1 cellular context compared by ENCODE assay signal in genomic region chr17:81957691-81958432, GRCh38.
TF ChIP-seq lines count a peak whose summit lies in the region.

No MANE protein-coding gene starts in this region.

TF ChIP-seq in HepG2, 621 proteins besides CTCF, POLR2A, EP300 and RAD21 (continues in another document):
- TF ChIP-seq RBFOX2 (IDR thresholded peaks at IDR 0.05; ENCODE audit: low read depth, low read length) = peak; percentile 57; the same call in 1 of the 2 replicates
- TF ChIP-seq FIP1L1 (IDR thresholded peaks at IDR 0.05; ENCODE audit: borderline replicate concordance, insufficient read depth, low read depth, low read length) = no peak
- no peak for TF ChIP-seq XBP1 (CRISPR knock-in tag; IDR thresholded peaks at IDR 0.05)
- TF ChIP-seq MAFK (conservative IDR thresholded peaks at IDR 0.05 in 1 of 2, IDR thresholded peaks at IDR 0.05 in 1 of 2; ENCODE audit: low read length in 2 of 2) = no peak
- TF ChIP-seq PCBP1 (IDR thresholded peaks at IDR 0.05; ENCODE audit: borderline replicate concordance, low read depth, low read length) = peak; percentile 82; the same call in 1 of the 2 replicates
- TF ChIP-seq, protein P1, sequence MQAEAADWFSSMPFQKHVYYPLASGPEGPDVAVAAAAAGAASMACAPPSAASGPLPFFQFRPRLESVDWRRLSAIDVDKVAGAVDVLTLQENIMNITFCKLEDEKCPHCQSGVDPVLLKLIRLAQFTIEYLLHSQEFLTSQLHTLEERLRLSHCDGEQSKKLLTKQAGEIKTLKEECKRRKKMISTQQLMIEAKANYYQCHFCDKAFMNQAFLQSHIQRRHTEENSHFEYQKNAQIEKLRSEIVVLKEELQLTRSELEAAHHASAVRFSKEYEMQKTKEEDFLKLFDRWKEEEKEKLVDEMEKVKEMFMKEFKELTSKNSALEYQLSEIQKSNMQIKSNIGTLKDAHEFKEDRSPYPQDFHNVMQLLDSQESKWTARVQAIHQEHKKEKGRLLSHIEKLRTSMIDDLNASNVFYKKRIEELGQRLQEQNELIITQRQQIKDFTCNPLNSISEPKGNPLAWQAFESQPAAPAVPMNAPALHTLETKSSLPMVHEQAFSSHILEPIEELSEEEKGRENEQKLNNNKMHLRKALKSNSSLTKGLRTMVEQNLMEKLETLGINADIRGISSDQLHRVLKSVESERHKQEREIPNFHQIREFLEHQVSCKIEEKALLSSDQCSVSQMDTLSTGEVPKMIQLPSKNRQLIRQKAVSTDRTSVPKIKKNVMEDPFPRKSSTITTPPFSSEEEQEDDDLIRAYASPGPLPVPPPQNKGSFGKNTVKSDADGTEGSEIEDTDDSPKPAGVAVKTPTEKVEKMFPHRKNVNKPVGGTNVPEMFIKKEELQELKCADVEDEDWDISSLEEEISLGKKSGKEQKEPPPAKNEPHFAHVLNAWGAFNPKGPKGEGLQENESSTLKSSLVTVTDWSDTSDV (CRISPR knock-in tag; IDR thresholded peaks at IDR 0.05) = peak; percentile 71; the same call in 1 of the 2 replicates
- TF ChIP-seq, protein P2, sequence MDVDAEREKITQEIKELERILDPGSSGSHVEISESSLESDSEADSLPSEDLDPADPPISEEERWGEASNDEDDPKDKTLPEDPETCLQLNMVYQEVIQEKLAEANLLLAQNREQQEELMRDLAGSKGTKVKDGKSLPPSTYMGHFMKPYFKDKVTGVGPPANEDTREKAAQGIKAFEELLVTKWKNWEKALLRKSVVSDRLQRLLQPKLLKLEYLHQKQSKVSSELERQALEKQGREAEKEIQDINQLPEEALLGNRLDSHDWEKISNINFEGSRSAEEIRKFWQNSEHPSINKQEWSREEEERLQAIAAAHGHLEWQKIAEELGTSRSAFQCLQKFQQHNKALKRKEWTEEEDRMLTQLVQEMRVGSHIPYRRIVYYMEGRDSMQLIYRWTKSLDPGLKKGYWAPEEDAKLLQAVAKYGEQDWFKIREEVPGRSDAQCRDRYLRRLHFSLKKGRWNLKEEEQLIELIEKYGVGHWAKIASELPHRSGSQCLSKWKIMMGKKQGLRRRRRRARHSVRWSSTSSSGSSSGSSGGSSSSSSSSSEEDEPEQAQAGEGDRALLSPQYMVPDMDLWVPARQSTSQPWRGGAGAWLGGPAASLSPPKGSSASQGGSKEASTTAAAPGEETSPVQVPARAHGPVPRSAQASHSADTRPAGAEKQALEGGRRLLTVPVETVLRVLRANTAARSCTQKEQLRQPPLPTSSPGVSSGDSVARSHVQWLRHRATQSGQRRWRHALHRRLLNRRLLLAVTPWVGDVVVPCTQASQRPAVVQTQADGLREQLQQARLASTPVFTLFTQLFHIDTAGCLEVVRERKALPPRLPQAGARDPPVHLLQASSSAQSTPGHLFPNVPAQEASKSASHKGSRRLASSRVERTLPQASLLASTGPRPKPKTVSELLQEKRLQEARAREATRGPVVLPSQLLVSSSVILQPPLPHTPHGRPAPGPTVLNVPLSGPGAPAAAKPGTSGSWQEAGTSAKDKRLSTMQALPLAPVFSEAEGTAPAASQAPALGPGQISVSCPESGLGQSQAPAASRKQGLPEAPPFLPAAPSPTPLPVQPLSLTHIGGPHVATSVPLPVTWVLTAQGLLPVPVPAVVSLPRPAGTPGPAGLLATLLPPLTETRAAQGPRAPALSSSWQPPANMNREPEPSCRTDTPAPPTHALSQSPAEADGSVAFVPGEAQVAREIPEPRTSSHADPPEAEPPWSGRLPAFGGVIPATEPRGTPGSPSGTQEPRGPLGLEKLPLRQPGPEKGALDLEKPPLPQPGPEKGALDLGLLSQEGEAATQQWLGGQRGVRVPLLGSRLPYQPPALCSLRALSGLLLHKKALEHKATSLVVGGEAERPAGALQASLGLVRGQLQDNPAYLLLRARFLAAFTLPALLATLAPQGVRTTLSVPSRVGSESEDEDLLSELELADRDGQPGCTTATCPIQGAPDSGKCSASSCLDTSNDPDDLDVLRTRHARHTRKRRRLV (CRISPR knock-in tag; IDR thresholded peaks at IDR 0.05) = no peak
- no peak for TF ChIP-seq U2AF1 (optimal IDR thresholded peaks at IDR 0.05; ENCODE audit: low read depth, low read length)
- TF ChIP-seq, protein P3, sequence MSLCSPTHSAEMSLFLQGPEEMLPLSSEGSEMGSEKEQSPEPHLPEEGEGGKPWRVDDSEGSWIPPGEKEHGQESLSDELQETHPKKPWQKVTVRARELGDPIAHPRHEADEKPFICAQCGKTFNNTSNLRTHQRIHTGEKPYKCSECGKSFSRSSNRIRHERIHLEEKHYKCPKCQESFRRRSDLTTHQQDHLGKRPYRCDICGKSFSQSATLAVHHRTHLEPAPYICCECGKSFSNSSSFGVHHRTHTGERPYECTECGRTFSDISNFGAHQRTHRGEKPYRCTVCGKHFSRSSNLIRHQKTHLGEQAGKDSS (CRISPR knock-in tag; IDR thresholded peaks at IDR 0.05; ENCODE audit: borderline replicate concordance, low read depth) = 0 out of 2 replicates have a peak, but pooled peaks have one; percentile 4
- TF ChIP-seq NFKBIZ (CRISPR knock-in tag; IDR thresholded peaks at IDR 0.05) = no peak
- TF ChIP-seq, protein P4, sequence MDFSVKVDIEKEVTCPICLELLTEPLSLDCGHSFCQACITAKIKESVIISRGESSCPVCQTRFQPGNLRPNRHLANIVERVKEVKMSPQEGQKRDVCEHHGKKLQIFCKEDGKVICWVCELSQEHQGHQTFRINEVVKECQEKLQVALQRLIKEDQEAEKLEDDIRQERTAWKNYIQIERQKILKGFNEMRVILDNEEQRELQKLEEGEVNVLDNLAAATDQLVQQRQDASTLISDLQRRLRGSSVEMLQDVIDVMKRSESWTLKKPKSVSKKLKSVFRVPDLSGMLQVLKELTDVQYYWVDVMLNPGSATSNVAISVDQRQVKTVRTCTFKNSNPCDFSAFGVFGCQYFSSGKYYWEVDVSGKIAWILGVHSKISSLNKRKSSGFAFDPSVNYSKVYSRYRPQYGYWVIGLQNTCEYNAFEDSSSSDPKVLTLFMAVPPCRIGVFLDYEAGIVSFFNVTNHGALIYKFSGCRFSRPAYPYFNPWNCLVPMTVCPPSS (IDR thresholded peaks at IDR 0.05) = no peak
- TF ChIP-seq ZSCAN25 (CRISPR knock-in tag; IDR thresholded peaks at IDR 0.05) = peak; percentile 90
- no peak for TF ChIP-seq ZNF644 (CRISPR knock-in tag; IDR thresholded peaks at IDR 0.05; ENCODE audit: low read depth)
- no peak for TF ChIP-seq KDM3A (CRISPR knock-in tag; IDR thresholded peaks at IDR 0.05; ENCODE audit: low read depth)
- no peak for TF ChIP-seq PATZ1 (CRISPR knock-in tag; IDR thresholded peaks at IDR 0.05)
- no peak for TF ChIP-seq ZNF317 (CRISPR knock-in tag; IDR thresholded peaks at IDR 0.05)
- peak; percentile 23; the same call in 1 of the 2 replicates for TF ChIP-seq ZBTB38 (CRISPR knock-in tag; IDR thresholded peaks at IDR 0.05)
- TF ChIP-seq, protein P5, sequence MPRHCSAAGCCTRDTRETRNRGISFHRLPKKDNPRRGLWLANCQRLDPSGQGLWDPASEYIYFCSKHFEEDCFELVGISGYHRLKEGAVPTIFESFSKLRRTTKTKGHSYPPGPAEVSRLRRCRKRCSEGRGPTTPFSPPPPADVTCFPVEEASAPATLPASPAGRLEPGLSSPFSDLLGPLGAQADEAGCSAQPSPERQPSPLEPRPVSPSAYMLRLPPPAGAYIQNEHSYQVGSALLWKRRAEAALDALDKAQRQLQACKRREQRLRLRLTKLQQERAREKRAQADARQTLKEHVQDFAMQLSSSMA (CRISPR knock-in tag; IDR thresholded peaks at IDR 0.05) = no peak
- TF ChIP-seq NFYB (CRISPR knock-in tag; IDR thresholded peaks at IDR 0.05) = no peak
- TF ChIP-seq EEA1 (CRISPR knock-in tag; IDR thresholded peaks at IDR 0.05; ENCODE audit: borderline replicate concordance) = no peak
- peak; percentile 41; the same call in 1 of the 2 replicates for TF ChIP-seq HNRNPL (IDR thresholded peaks at IDR 0.05; ENCODE audit: low read depth, low read length)
- no peak for TF ChIP-seq ZNF101 (CRISPR knock-in tag; IDR thresholded peaks at IDR 0.05; ENCODE audit: borderline replicate concordance, low read depth)
- TF ChIP-seq HDAC6 (IDR thresholded peaks at IDR 0.05; ENCODE audit: low read depth, low read length) = no peak
- TF ChIP-seq SSRP1 (CRISPR knock-in tag; IDR thresholded peaks at IDR 0.05) = peak; percentile 67; the same call in 1 of the 2 replicates
- no peak for TF ChIP-seq PRDM4 (CRISPR knock-in tag; IDR thresholded peaks at IDR 0.05; ENCODE audit: borderline replicate concordance)
- no peak for TF ChIP-seq CHCHD3 (CRISPR knock-in tag; IDR thresholded peaks at IDR 0.05)
- no peak for TF ChIP-seq PHF21A (CRISPR knock-in tag; IDR thresholded peaks at IDR 0.05)
- peak; percentile 93 for TF ChIP-seq AGO2 (optimal IDR thresholded peaks at IDR 0.05; ENCODE audit: low read depth, low read length)
- TF ChIP-seq TFDP2 (CRISPR knock-in tag; IDR thresholded peaks at IDR 0.05) = no peak
- TF ChIP-seq ZNF431 (CRISPR knock-in tag; IDR thresholded peaks at IDR 0.05; ENCODE audit: borderline replicate concordance, low read depth) = no peak
- TF ChIP-seq ZNF30 (CRISPR knock-in tag; IDR thresholded peaks at IDR 0.05) = no peak
- no peak for TF ChIP-seq ZSCAN9 (CRISPR knock-in tag; IDR thresholded peaks at IDR 0.05; ENCODE audit: borderline replicate concordance)
- TF ChIP-seq ZBTB1 (CRISPR knock-in tag; IDR thresholded peaks at IDR 0.05; ENCODE audit: borderline replicate concordance) = no peak
- TF ChIP-seq ZNF703 (CRISPR knock-in tag; IDR thresholded peaks at IDR 0.05; ENCODE audit: borderline replicate concordance) = no peak
- peak; percentile 64 for TF ChIP-seq HNRNPK (IDR thresholded peaks at IDR 0.05; ENCODE audit: low read depth, low read length, poor library complexity, severe bottlenecking)
